18 cellular contexts compared by ENCODE assay signal in genomic region chr9:38360880-38361836, GRCh38. TPM values are rescaled to one million over a fixed set of nuclear protein-coding genes. Genes with fewer than 3 reads are reported as not detected.
A peak's percentile ranks its signal among the peaks of the same experiment; 100 is the strongest.
DNase-seq lines count a peak whose midpoint lies in the region; ATAC-seq and TF ChIP-seq lines count a peak whose summit lies in the region.
"Had no signal": no experiment of that assay in that cellular context is flagged by ENCODE, and none has a peak within 500 bp of the region (broad histone marks: within the 10 kb centered on the region; RNA-seq: fewer than 3 reads in every experiment).

No MANE protein-coding gene starts in this region.

- no peak for TF ChIP-seq CTCF in brain microvascular endothelial cell (IDR thresholded peaks at IDR 0.05; ENCODE audit: low read depth, low read length, missing control alignments)
- TF ChIP-seq CTCF in neural cell (IDR thresholded peaks at IDR 0.05; ENCODE audit: poor library complexity, severe bottlenecking), result no peak

- ATAC-seq in HG03521 (IDR thresholded peaks at IDR 0.05; ENCODE audit: unreplicated experiment) (no peak), HG03025 (IDR thresholded peaks at IDR 0.05; ENCODE audit: low FRiP score, unreplicated experiment) (no peak), GM19395 (IDR thresholded peaks at IDR 0.05; ENCODE audit: unreplicated experiment) (no peak)
- ATAC-seq: stimulated activated memory B cell treated with anti-CD40 and anti-IgM and Interleukin-4, amounts not matched to agents 10 μg/mL and 1 μg/mL and 100 μg/mL, for 72 hours had no signal

- TF ChIP-seq EP300 in neural cell (conservative IDR thresholded peaks at IDR 0.05; ENCODE audit: poor library complexity, severe bottlenecking), result peak; percentile 97

- H3K79me2 ChIP-seq in neural cell (replicated peaks; ENCODE audit: insufficient read depth, low read length), result no peaks in the 10 kb centered on the region

- H3K4me3 ChIP-seq in HAP-1 (no peak overlapping the region), brain microvascular endothelial cell (ENCODE audit: low read depth, low read length) (no peak overlapping the region), neural cell (ENCODE audit: low read length) (peak overlapping the region; percentile 52)
- H3K4me3 ChIP-seq: BLaER1, SJSA1, tibial artery had no signal

- peaks cover 23% of the 10 kb centered on the region for H3K4me1 ChIP-seq in HAP-1
- H3K4me1 ChIP-seq: BLaER1, SJSA1 had no signal

- DNase-seq in HAP-1 (ENCODE audit: low spot score in 2 of 2) (peak; percentile 33 to 64), NCI-H146 (lab: John Stamatoyannopoulos, UW) (peak; percentile 87), brain microvascular endothelial cell (peak; percentile 21)
- DNase-seq in NK-92 treated with Interleukin-12 subunit alpha and Interleukin-12 subunit beta, amount 100 ng/mL, for 24 hours (lab: John Stamatoyannopoulos, UW), result no peak
- DNase-seq: activated CD4-positive, CD25-positive, alpha-beta regulatory T cell; activated CD8-positive, alpha-beta memory T cell treated with anti-CD3 and anti-CD28 coated beads for 24 hours; effector memory CD4-positive, alpha-beta T cell; NCI-H1436 treated with DMSO at 0.1 percent for 48 hours; OCI-M1; T-helper 2 cell had no signal

- H3F3A ChIP-seq in neural cell (ENCODE audit: insufficient read depth, low read length, poor library complexity, severe bottlenecking), result peaks cover 15% of the 10 kb centered on the region

- peak overlapping the region; percentile 49 for H3K4me2 ChIP-seq in neural cell (ENCODE audit: low read length)
- H3K4me2 ChIP-seq: BLaER1 had no signal

- peak; percentile 38 for TF ChIP-seq RAD21 in neural cell (conservative IDR thresholded peaks at IDR 0.05)

- H3K36me3 ChIP-seq in HAP-1 (replicated peaks), result no peaks in the 10 kb centered on the region
- H3K36me3 ChIP-seq in brain microvascular endothelial cell (replicated peaks), result no peaks in the 10 kb centered on the region
- no peaks in the 10 kb centered on the region for H3K36me3 ChIP-seq in neural cell (ENCODE audit: insufficient read depth, low read length)
- H3K36me3 ChIP-seq: BLaER1, SJSA1, tibial artery had no signal

- no peaks in the 10 kb centered on the region for H3K9me2 ChIP-seq in neural cell (ENCODE audit: insufficient read depth, low read length)

- no peak overlapping the region for H2AFZ ChIP-seq in neural cell (ENCODE audit: low read depth, low read length)

- H3K27ac ChIP-seq in brain microvascular endothelial cell (no peak overlapping the region), neural cell (ENCODE audit: low read length) (peak overlapping the region; percentile 92)
- H3K27ac ChIP-seq: BLaER1, SJSA1, tibial artery had no signal

- H3K9me3 ChIP-seq in HAP-1 (no peaks in the 10 kb centered on the region), neural cell (ENCODE audit: low read length) (no peaks in the 10 kb centered on the region)
- H3K9me3 ChIP-seq: BLaER1, SJSA1, tibial artery had no signal

- in situ Hi-C loops in HAP-1 (cut with MboI; ENCODE audit: low sequenced_read_pairs), result loop anchor here (5.0 to 25.0 kb wide), 3 partner anchors 269 to 874 kb away; partner anchors contain the start of gene POLR1E
- in situ Hi-C loops in brain microvascular endothelial cell (cut with HindIII; ENCODE audit: low pct_ligation_motif_present, low sequenced_read_pairs), result no loop called here

- H3K27me3 ChIP-seq in HAP-1 (ENCODE audit: low read depth), result no peaks in the 10 kb centered on the region
- H3K27me3 ChIP-seq in brain microvascular endothelial cell (replicated peaks), result no peaks in the 10 kb centered on the region
- no peaks in the 10 kb centered on the region for H3K27me3 ChIP-seq in neural cell (ENCODE audit: insufficient read depth, low read depth, low read length)
- H3K27me3 ChIP-seq: BLaER1, SJSA1, tibial artery had no signal

- H3K9ac ChIP-seq in neural cell (ENCODE audit: low read length), result peak overlapping the region; percentile 62
- H3K9ac ChIP-seq: BLaER1 had no signal

- H4K20me1 ChIP-seq in neural cell (ENCODE audit: insufficient read depth), result no peaks in the 10 kb centered on the region
- H4K20me1 ChIP-seq: BLaER1 had no signal

TF ChIP-seq in neural cell, 6 proteins besides CTCF, POLR2A, EP300 and RAD21:
- peak; percentile 37 for TF ChIP-seq MXI1 (conservative IDR thresholded peaks at IDR 0.05; ENCODE audit: poor library complexity, severe bottlenecking)
- TF ChIP-seq SMC3 (conservative IDR thresholded peaks at IDR 0.05; ENCODE audit: poor library complexity), result peak; percentile 63
- TF ChIP-seq POLR2AphosphoS5 (IDR thresholded peaks at IDR 0.05), result peak; percentile 91
- peak; percentile 100 for TF ChIP-seq REST (IDR thresholded peaks at IDR 0.05; ENCODE audit: borderline replicate concordance)
- no peak for TF ChIP-seq TAF1 (IDR thresholded peaks at IDR 0.05; ENCODE audit: low read depth)
- no peak for TF ChIP-seq EZH2 (IDR thresholded peaks at IDR 0.05; ENCODE audit: borderline replicate concordance, insufficient read depth, low read length, poor library complexity, severe bottlenecking)

RNA-seq across cellular contexts. Expression of gene ALDH1B1, which starts 31.3 kb away (rescaled TPM):
- 5.8 and 6.6 TPM in 2 replicates for polyA plus RNA-seq in neural cell
- polyA minus RNA-seq in neural cell, result 11.2 and 11.6 TPM in 2 replicates
